ENCODE assay signal across 8 cellular contexts in genomic region chr3:42229942-42230688, GRCh38. TPM values are rescaled to one million over a fixed set of nuclear protein-coding genes. Genes with fewer than 3 reads are reported as not detected.
DNase-seq lines count a peak whose midpoint lies in the region; ATAC-seq and TF ChIP-seq lines count a peak whose summit lies in the region.

No MANE protein-coding gene starts in this region.

- H3K36me3 ChIP-seq in SU-DHL-6 (ENCODE audit: low read length) (peaks cover 4% of the 10 kb centered on the region; the same call in 1 of the 2 replicates), stomach (peaks cover 0 to 12% (median 3%) of the 10 kb centered on the region in 4 donors)

- H3K4me1 ChIP-seq in stomach, result peaks cover 0 to 19% (median 15%) of the 10 kb centered on the region in 4 donors

- H3K4me3 Mint-ChIP-seq in HFFc6, result peak overlapping the region; percentile 61; the same call in 1 of the 2 replicates
- no peak overlapping the region for H3K4me3 Mint-ChIP-seq in naive thymus-derived CD8-positive, alpha-beta T cell

- DNase-seq in CMK (ENCODE audit: low read depth) (peak; percentile 7), HFFc6 (peak; percentile 65), globus pallidus (ENCODE audit: low spot score) (peak; percentile 38), stomach (no peak)
- DNase-seq in naive thymus-derived CD8-positive, alpha-beta T cell, result no peak
- DNase-seq in activated naive CD4-positive, alpha-beta T cell treated with anti-CD3 and anti-CD28 coated beads, Interleukin-2, amount 50 U/mL, for 72 hours (ENCODE audit: low spot score in 2 of 2), result no peak

- H3K4me3 ChIP-seq in SU-DHL-6 (ENCODE audit: insufficient read depth, low read length, poor library complexity, severe bottlenecking), result no peak overlapping the region
- H3K4me3 ChIP-seq in stomach, result peak overlapping the region in 1 of 4 donors; percentile 14

- no peak overlapping the region for H3K27ac Mint-ChIP-seq in HFFc6
- no peak overlapping the region for H3K27ac Mint-ChIP-seq in naive thymus-derived CD8-positive, alpha-beta T cell
- H3K27ac Mint-ChIP-seq in activated naive CD4-positive, alpha-beta T cell treated with anti-CD3 and anti-CD28 coated beads, Interleukin-2, amount 50 U/mL, for 72 hours, result peak overlapping the region in 1 of 2 donors; percentile 84

- intact Hi-C loops in stomach (cut with DNase I; ENCODE audit: low total_unique reads), result loop anchor here (5.0 kb wide), 1 partner anchor 212 kb away; no protein-coding TSS in a partner anchor

- H3K36me3 Mint-ChIP-seq in HFFc6 (ENCODE audit: low read depth), result peaks cover 6% of the 10 kb centered on the region
- H3K36me3 Mint-ChIP-seq in naive thymus-derived CD8-positive, alpha-beta T cell, result peaks cover 0 to 9% (median 3%) of the 10 kb centered on the region in 3 donors
- peaks cover 0 to 2% of the 10 kb centered on the region in 2 donors for H3K36me3 Mint-ChIP-seq in activated naive CD4-positive, alpha-beta T cell treated with anti-CD3 and anti-CD28 coated beads, Interleukin-2, amount 50 U/mL, for 72 hours

- no peaks in the 10 kb centered on the region for H3K79me2 ChIP-seq in SU-DHL-6 (ENCODE audit: insufficient read depth, low read length)

- H3K4me1 Mint-ChIP-seq in HFFc6 (ENCODE audit: low read depth), result peaks cover 33% of the 10 kb centered on the region
- H3K4me1 Mint-ChIP-seq in naive thymus-derived CD8-positive, alpha-beta T cell, result peaks cover 8 to 10% (median 9%) of the 10 kb centered on the region in 4 donors

- 32 to 46% (median 41%) methylated on average over 11 to 14 of the region's 14 CpGs for WGBS in stomach, 5 donors

- H3F3A ChIP-seq in SU-DHL-6 (ENCODE audit: insufficient read depth), result peaks cover 14% of the 10 kb centered on the region

- no peaks in the 10 kb centered on the region for H3K9me2 ChIP-seq in SU-DHL-6 (replicated peaks; ENCODE audit: insufficient read depth, low read length)

- peak; percentile 78 for TF ChIP-seq CTCF in HFFc6 (IDR thresholded peaks at IDR 0.05)
- TF ChIP-seq CTCF in SU-DHL-6 (IDR thresholded peaks at IDR 0.05; ENCODE audit: insufficient read depth, low read length, poor library complexity, severe bottlenecking), result peak; percentile 12
- TF ChIP-seq CTCF in stomach (IDR thresholded peaks at IDR 0.05), result peak in 4 of 7 experiments; percentile 28 to 51 (median 40)

- no peak overlapping the region for H3K9ac ChIP-seq in SU-DHL-6 (ENCODE audit: low read length)

- H3K27ac ChIP-seq in SU-DHL-6 (ENCODE audit: low read depth, low read length), result no peak overlapping the region
- no peak overlapping the region for H3K27ac ChIP-seq in stomach

- no peak for TF ChIP-seq EP300 in stomach (IDR thresholded peaks at IDR 0.05)

- H4K20me1 ChIP-seq in SU-DHL-6 (ENCODE audit: low read depth, low read length), result no peaks in the 10 kb centered on the region

- no peak overlapping the region for H2AFZ ChIP-seq in SU-DHL-6 (ENCODE audit: low read depth, low read length, severe bottlenecking)

- H3K27me3 ChIP-seq in SU-DHL-6 (ENCODE audit: low read length) (no peaks in the 10 kb centered on the region), stomach (peaks cover 0 to 13% (median 0%) of the 10 kb centered on the region in 3 donors)

- ATAC-seq in HG02970 (IDR thresholded peaks at IDR 0.05; ENCODE audit: low FRiP score, unreplicated experiment), result no peak
- ATAC-seq in naive thymus-derived CD8-positive, alpha-beta T cell, result no peak
- ATAC-seq in activated naive CD4-positive, alpha-beta T cell treated with anti-CD3 and anti-CD28 coated beads, Interleukin-2, amount 50 U/mL, for 72 hours, result no peak

- H3K9me3 ChIP-seq in SU-DHL-6 (ENCODE audit: insufficient read depth, low read length) (no peaks in the 10 kb centered on the region), stomach (no peaks in the 10 kb centered on the region)

- POLR2A ChIA-PET in naive thymus-derived CD8-positive, alpha-beta T cell (lab: Charles Lee), result interaction anchor here (1.2 kb wide), 1 partner anchor 272 kb away, joined by 4 read pairs; the partner anchor contains the start of gene VIPR1

- no peaks in the 10 kb centered on the region for H3K9me3 Mint-ChIP-seq in HFFc6
- H3K9me3 Mint-ChIP-seq in naive thymus-derived CD8-positive, alpha-beta T cell, result no peaks in the 10 kb centered on the region
- H3K9me3 Mint-ChIP-seq in activated naive CD4-positive, alpha-beta T cell treated with anti-CD3 and anti-CD28 coated beads, Interleukin-2, amount 50 U/mL, for 72 hours, result no peaks in the 10 kb centered on the region

- H3K4me2 ChIP-seq in SU-DHL-6 (ENCODE audit: low read depth, low read length, poor library complexity, severe bottlenecking), result no peak overlapping the region

- peaks cover 19% of the 10 kb centered on the region for H3K27me3 Mint-ChIP-seq in HFFc6 (ENCODE audit: insufficient read depth)
- H3K27me3 Mint-ChIP-seq in naive thymus-derived CD8-positive, alpha-beta T cell, result peaks cover 11 to 15% (median 13%) of the 10 kb centered on the region in 5 donors

- no peak for TF ChIP-seq POLR2A in stomach (IDR thresholded peaks at IDR 0.05)

RNA-seq across cellular contexts. Expression of gene CCK, which starts 35.9 kb away (rescaled TPM):
- not detected for total RNA-seq in HFFc6 (2021; fragmentation: NEBNext Ultra II Directional; extraction: Animal tissue kit (Norgen Biotek cat#: 25700))
- total RNA-seq in stomach, result 10 to 100 TPM in 1 of 5 donors, 1 to 10 TPM in 1, not detected in 3; 1.5 to 68.3 TPM
- polyA plus RNA-seq in stomach, result under 1 TPM in 1 of 3 donors, not detected in 2; 0.87 TPM
- total RNA-seq in naive thymus-derived CD8-positive, alpha-beta T cell, result not detected
- polyA plus RNA-seq in naive thymus-derived CD8-positive, alpha-beta T cell, result not detected
- total RNA-seq in activated naive CD4-positive, alpha-beta T cell treated with anti-CD3 and anti-CD28 coated beads, Interleukin-2, amount 50 U/mL, for 72 hours, result not detected

Comparison
In these comparisons a context has a peak if more than half of its experiments do, and no peak if none do; other contexts are left out.
1. DNase-seq: peak in CMK (single experiment), HFFc6 (single experiment) and globus pallidus (single experiment); none in stomach (single experiment), naive thymus-derived CD8-positive, alpha-beta T cell (0 of 10) and activated naive CD4-positive, alpha-beta T cell treated with anti-CD3 and anti-CD28 coated beads, Interleukin-2, amount 50 U/mL, for 72 hours (0 of 2).
2. CTCF ChIP-seq: peak in every context shown above with its lines; median percentile 78 in HFFc6; 40 in stomach; 12 in SU-DHL-6.